In genomic region chr10:70052462-70053211, GRCh38 we compare ENCODE assay signal across 1 cellular context.
TF ChIP-seq lines count a peak whose summit lies in the region.

MACROH2A2 (plus strand) TSS chr10:70052846; CDS start chr10:70075659, 22,813 bp downstream.

TF ChIP-seq in HEK293, 187 proteins besides CTCF, POLR2A, EP300 and RAD21 (continued from another document and continues in another):
- TF ChIP-seq ZSCAN30 (tag by site-specific recombination; IDR thresholded peaks at IDR 0.05): peak; percentile 50; the same call in 1 of the 2 replicates
- TF ChIP-seq ZNF37A (tag by site-specific recombination; IDR thresholded peaks at IDR 0.05): no peak
- no peak for TF ChIP-seq ZNF558 (tag by site-specific recombination; IDR thresholded peaks at IDR 0.05)
- no peak for TF ChIP-seq ZNF155 (tag by site-specific recombination; IDR thresholded peaks at IDR 0.05)
- TF ChIP-seq ZNF654 (tag by site-specific recombination; IDR thresholded peaks at IDR 0.05; ENCODE audit: low read depth): no peak
- peak; percentile 58; the same call in 1 of the 2 replicates for TF ChIP-seq TRIM28 (IDR thresholded peaks at IDR 0.05; ENCODE audit: borderline replicate concordance, low read length)
- TF ChIP-seq ZNF174 (tag by site-specific recombination; IDR thresholded peaks at IDR 0.05): no peak
- no peak for TF ChIP-seq ZNF514 (tag by site-specific recombination; IDR thresholded peaks at IDR 0.05)
- TF ChIP-seq ZNF23 (tag by site-specific recombination; IDR thresholded peaks at IDR 0.05; ENCODE audit: borderline replicate concordance): no peak
- TF ChIP-seq ZFP37 (tag by site-specific recombination; IDR thresholded peaks at IDR 0.05): peak; percentile 64; the same call in 1 of the 2 replicates
- peak; percentile 93 for TF ChIP-seq ZNF335 (tag by site-specific recombination; conservative IDR thresholded peaks at IDR 0.05)
- no peak for TF ChIP-seq ZNF214 (tag by site-specific recombination; IDR thresholded peaks at IDR 0.05; ENCODE audit: borderline replicate concordance)
- no peak for TF ChIP-seq ZIC2 (tag by site-specific recombination; IDR thresholded peaks at IDR 0.05)
- TF ChIP-seq ZNF132 (tag by site-specific recombination; IDR thresholded peaks at IDR 0.05; ENCODE audit: borderline replicate concordance): no peak
- TF ChIP-seq SP7 (tag by site-specific recombination; IDR thresholded peaks at IDR 0.05): peak; percentile 43
- peak; percentile 84 for TF ChIP-seq ZNF398 (tag by site-specific recombination; IDR thresholded peaks at IDR 0.05)
- no peak for TF ChIP-seq PBX3 (CRISPR knock-in tag; IDR thresholded peaks at IDR 0.05)
- TF ChIP-seq, protein P1, sequence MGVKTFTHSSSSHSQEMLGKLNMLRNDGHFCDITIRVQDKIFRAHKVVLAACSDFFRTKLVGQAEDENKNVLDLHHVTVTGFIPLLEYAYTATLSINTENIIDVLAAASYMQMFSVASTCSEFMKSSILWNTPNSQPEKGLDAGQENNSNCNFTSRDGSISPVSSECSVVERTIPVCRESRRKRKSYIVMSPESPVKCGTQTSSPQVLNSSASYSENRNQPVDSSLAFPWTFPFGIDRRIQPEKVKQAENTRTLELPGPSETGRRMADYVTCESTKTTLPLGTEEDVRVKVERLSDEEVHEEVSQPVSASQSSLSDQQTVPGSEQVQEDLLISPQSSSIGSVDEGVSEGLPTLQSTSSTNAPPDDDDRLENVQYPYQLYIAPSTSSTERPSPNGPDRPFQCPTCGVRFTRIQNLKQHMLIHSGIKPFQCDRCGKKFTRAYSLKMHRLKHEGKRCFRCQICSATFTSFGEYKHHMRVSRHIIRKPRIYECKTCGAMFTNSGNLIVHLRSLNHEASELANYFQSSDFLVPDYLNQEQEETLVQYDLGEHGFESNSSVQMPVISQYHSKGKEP (tag by site-specific recombination; IDR thresholded peaks at IDR 0.05): no peak
- TF ChIP-seq SALL2 (tag by site-specific recombination; IDR thresholded peaks at IDR 0.05; ENCODE audit: borderline replicate concordance): no peak
- no peak for TF ChIP-seq ZSCAN4 (tag by site-specific recombination; IDR thresholded peaks at IDR 0.05)
- no peak for TF ChIP-seq HOXD13 (CRISPR knock-in tag; IDR thresholded peaks at IDR 0.05; ENCODE audit: borderline replicate concordance)
- TF ChIP-seq ZNF239 (tag by site-specific recombination; IDR thresholded peaks at IDR 0.05): no peak
- TF ChIP-seq KLF7 (tag by site-specific recombination; IDR thresholded peaks at IDR 0.05; ENCODE audit: borderline replicate concordance): no peak
- no peak for TF ChIP-seq ZBTB1 (tag by site-specific recombination; IDR thresholded peaks at IDR 0.05)
- TF ChIP-seq, protein P2, sequence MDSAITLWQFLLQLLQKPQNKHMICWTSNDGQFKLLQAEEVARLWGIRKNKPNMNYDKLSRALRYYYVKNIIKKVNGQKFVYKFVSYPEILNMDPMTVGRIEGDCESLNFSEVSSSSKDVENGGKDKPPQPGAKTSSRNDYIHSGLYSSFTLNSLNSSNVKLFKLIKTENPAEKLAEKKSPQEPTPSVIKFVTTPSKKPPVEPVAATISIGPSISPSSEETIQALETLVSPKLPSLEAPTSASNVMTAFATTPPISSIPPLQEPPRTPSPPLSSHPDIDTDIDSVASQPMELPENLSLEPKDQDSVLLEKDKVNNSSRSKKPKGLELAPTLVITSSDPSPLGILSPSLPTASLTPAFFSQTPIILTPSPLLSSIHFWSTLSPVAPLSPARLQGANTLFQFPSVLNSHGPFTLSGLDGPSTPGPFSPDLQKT (IDR thresholded peaks at IDR 0.05; ENCODE audit: borderline replicate concordance, low read depth, low read length): no peak
- TF ChIP-seq PRDM4 (tag by site-specific recombination; IDR thresholded peaks at IDR 0.05): no peak
- TF ChIP-seq ZNF404 (tag by site-specific recombination; IDR thresholded peaks at IDR 0.05): no peak
- TF ChIP-seq ZNF133 (tag by site-specific recombination; IDR thresholded peaks at IDR 0.05): no peak
- TF ChIP-seq ZNF426 (tag by site-specific recombination; IDR thresholded peaks at IDR 0.05): no peak
- TF ChIP-seq ZEB2 (tag by site-specific recombination; IDR thresholded peaks at IDR 0.05): peak; percentile 72
- no peak for TF ChIP-seq ZNF629 (tag by site-specific recombination; IDR thresholded peaks at IDR 0.05)
- peak; percentile 88 for TF ChIP-seq PRDM1 (tag by site-specific recombination; IDR thresholded peaks at IDR 0.05)
- TF ChIP-seq ZNF837 (tag by site-specific recombination; IDR thresholded peaks at IDR 0.05): no peak
- no peak for TF ChIP-seq GLI4 (tag by site-specific recombination; IDR thresholded peaks at IDR 0.05)
- TF ChIP-seq ZNF791 (tag by site-specific recombination; IDR thresholded peaks at IDR 0.05): no peak
- TF ChIP-seq, protein P3, sequence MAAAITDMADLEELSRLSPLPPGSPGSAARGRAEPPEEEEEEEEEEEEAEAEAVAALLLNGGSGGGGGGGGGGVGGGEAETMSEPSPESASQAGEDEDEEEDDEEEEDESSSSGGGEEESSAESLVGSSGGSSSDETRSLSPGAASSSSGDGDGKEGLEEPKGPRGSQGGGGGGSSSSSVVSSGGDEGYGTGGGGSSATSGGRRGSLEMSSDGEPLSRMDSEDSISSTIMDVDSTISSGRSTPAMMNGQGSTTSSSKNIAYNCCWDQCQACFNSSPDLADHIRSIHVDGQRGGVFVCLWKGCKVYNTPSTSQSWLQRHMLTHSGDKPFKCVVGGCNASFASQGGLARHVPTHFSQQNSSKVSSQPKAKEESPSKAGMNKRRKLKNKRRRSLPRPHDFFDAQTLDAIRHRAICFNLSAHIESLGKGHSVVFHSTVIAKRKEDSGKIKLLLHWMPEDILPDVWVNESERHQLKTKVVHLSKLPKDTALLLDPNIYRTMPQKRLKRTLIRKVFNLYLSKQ (tag by site-specific recombination; IDR thresholded peaks at IDR 0.05; ENCODE audit: borderline replicate concordance): no peak
- TF ChIP-seq PRDM10 (tag by site-specific recombination; IDR thresholded peaks at IDR 0.05): peak; percentile 80
- no peak for TF ChIP-seq ZNF596 (tag by site-specific recombination; IDR thresholded peaks at IDR 0.05)
- TF ChIP-seq ZFP41 (tag by site-specific recombination; IDR thresholded peaks at IDR 0.05; ENCODE audit: borderline replicate concordance): no peak
- TF ChIP-seq KLF9 (tag by site-specific recombination; IDR thresholded peaks at IDR 0.05; ENCODE audit: low read depth): no peak
- peak; percentile 17; the same call in 1 of the 2 replicates for TF ChIP-seq ZNF76 (tag by site-specific recombination; IDR thresholded peaks at IDR 0.05; ENCODE audit: borderline replicate concordance, low read depth)
- no peak for TF ChIP-seq ZFP3 (tag by site-specific recombination; IDR thresholded peaks at IDR 0.05; ENCODE audit: low read depth)
- no peak for TF ChIP-seq ZSCAN16 (tag by site-specific recombination; IDR thresholded peaks at IDR 0.05)
- no peak for TF ChIP-seq ZSCAN23 (tag by site-specific recombination; IDR thresholded peaks at IDR 0.05)
- TF ChIP-seq ZNF280D (tag by site-specific recombination; IDR thresholded peaks at IDR 0.05): no peak
- no peak for TF ChIP-seq HOXA7 (CRISPR knock-in tag; IDR thresholded peaks at IDR 0.05; ENCODE audit: borderline replicate concordance)
- no peak; the same call in 1 of the 2 replicates for TF ChIP-seq KLF8 (tag by site-specific recombination; IDR thresholded peaks at IDR 0.05)
